15 cellular contexts compared by ENCODE assay signal in genomic region chr10:28304032-28304571, GRCh38. TPM values are rescaled to one million over a fixed set of nuclear protein-coding genes. Genes with fewer than 3 reads are reported as not detected.
DNase-seq lines count a peak whose midpoint lies in the region; ATAC-seq and TF ChIP-seq lines count a peak whose summit lies in the region.
"Had no signal": no experiment of that assay in that cellular context is flagged by ENCODE, and none has a peak within 500 bp of the region (broad histone marks: within the 10 kb centered on the region; RNA-seq: fewer than 3 reads in every experiment).

No MANE protein-coding gene starts in this region.

- H3K36me3 Mint-ChIP-seq in stimulated activated naive CD8-positive, alpha-beta T cell treated with anti-CD3 and anti-CD28 coated beads, Interleukin-15, Interleukin-2, amounts not matched to agents 100 ng/mL and 50 ng/mL, for 24 hours (ENCODE audit: low read depth), result no peaks in the 10 kb centered on the region
- no peaks in the 10 kb centered on the region for H3K36me3 Mint-ChIP-seq in WTC11
- H3K36me3 Mint-ChIP-seq in memory B cell, result no peaks in the 10 kb centered on the region

- peak overlapping the region; percentile 95 for H3K4me3 Mint-ChIP-seq in stimulated activated naive CD8-positive, alpha-beta T cell treated with anti-CD3 and anti-CD28 coated beads, Interleukin-15, Interleukin-2, amounts not matched to agents 100 ng/mL and 50 ng/mL, for 24 hours
- H3K4me3 Mint-ChIP-seq in WTC11, result peak overlapping the region; percentile 96
- H3K4me3 Mint-ChIP-seq in memory B cell, result peak overlapping the region; percentile 35

- H3K27me3 ChIP-seq in prostate gland (replicated peaks; ENCODE audit: insufficient read depth), result no peaks in the 10 kb centered on the region
- H3K27me3 ChIP-seq in spleen (replicated peaks in 1 of 7), result peaks cover 0 to 32% (median 14%) of the 10 kb centered on the region in 7 donors

- 33% methylated on average over 3 of the region's 3 CpGs for WGBS in prostate gland
- WGBS in spleen, 5 donors, result 14 to 29% (median 22%) methylated on average over 3 of the region's 3 CpGs

- CTCF ChIA-PET in WTC11 (lab: Charles Lee), result interaction anchor here (0.6 to 2.6 kb wide), 3 partner anchors 13 to 90 kb away, joined by 3 to 22 read pairs (median 6); no protein-coding TSS in a partner anchor

- no peak overlapping the region for H3K27ac ChIP-seq in prostate gland
- H3K27ac ChIP-seq in spleen, result peak overlapping the region in 4 of 8 donors; percentile 91 to 97 (median 94)
- H3K27ac ChIP-seq: SJSA1 had no signal

- peaks cover 8% of the 10 kb centered on the region for H3K27me3 Mint-ChIP-seq in stimulated activated naive CD8-positive, alpha-beta T cell treated with anti-CD3 and anti-CD28 coated beads, Interleukin-15, Interleukin-2, amounts not matched to agents 100 ng/mL and 50 ng/mL, for 24 hours
- H3K27me3 Mint-ChIP-seq in WTC11 (ENCODE audit: low read depth), result peaks cover 33% of the 10 kb centered on the region
- H3K27me3 Mint-ChIP-seq in memory B cell, result peaks cover 13% of the 10 kb centered on the region

- H3K36me3 ChIP-seq in prostate gland (no peaks in the 10 kb centered on the region), spleen (no peaks in the 10 kb centered on the region)
- H3K36me3 ChIP-seq: heart left ventricle, SJSA1 had no signal

- no peak for DNase-seq in stimulated activated naive CD8-positive, alpha-beta T cell treated with anti-CD3 and anti-CD28 coated beads, Interleukin-15, Interleukin-2, amounts not matched to agents 100 U/mL and 50 U/mL, for 24 hours
- DNase-seq in WTC11 (ENCODE audit: low spot score) (no peak), memory B cell (ENCODE audit: low spot score in 2 of 2) (no peak), prostate gland (ENCODE audit: low spot score) (no peak), UCSD-AML1 (lab: John Stamatoyannopoulos, UW; ENCODE audit: unreplicated experiment) (no peak), spleen (no peak)
- no peak for DNase-seq in activated CD8-positive, alpha-beta memory T cell treated with anti-CD3 and anti-CD28 coated beads for 24 hours
- DNase-seq: activated CD4-positive, alpha-beta T cell treated with anti-CD3 and anti-CD28 coated beads, Interleukin-2, amount 50 U/mL, for 1 hour; amygdala; heart left ventricle; Kasumi-1; NCI-H226; right cardiac atrium had no signal

- TF ChIP-seq POLR2A in prostate gland (IDR thresholded peaks at IDR 0.05), result no peak
- TF ChIP-seq POLR2A in spleen (IDR thresholded peaks at IDR 0.05), result no peak

- POLR2A ChIA-PET in WTC11 (lab: Charles Lee), result no interaction called here

- peaks cover 40% of the 10 kb centered on the region for H3K4me1 Mint-ChIP-seq in stimulated activated naive CD8-positive, alpha-beta T cell treated with anti-CD3 and anti-CD28 coated beads, Interleukin-15, Interleukin-2, amounts not matched to agents 100 ng/mL and 50 ng/mL, for 24 hours (ENCODE audit: low read depth)
- H3K4me1 Mint-ChIP-seq in WTC11 (peaks cover 21% of the 10 kb centered on the region), memory B cell (peaks cover 17% of the 10 kb centered on the region)

- H3K4me3 ChIP-seq in prostate gland (no peak overlapping the region), spleen (peak overlapping the region in 2 of 8 donors; percentile 81 to 84)

- no peak overlapping the region for H3K27ac Mint-ChIP-seq in stimulated activated naive CD8-positive, alpha-beta T cell treated with anti-CD3 and anti-CD28 coated beads, Interleukin-15, Interleukin-2, amounts not matched to agents 100 ng/mL and 50 ng/mL, for 24 hours
- no peak overlapping the region for H3K27ac Mint-ChIP-seq in WTC11
- peak overlapping the region; percentile 85 for H3K27ac Mint-ChIP-seq in memory B cell

- no peaks in the 10 kb centered on the region for H3K9me3 ChIP-seq in prostate gland
- H3K9me3 ChIP-seq in spleen, result no peaks in the 10 kb centered on the region
- H3K9me3 ChIP-seq: heart left ventricle, SJSA1 had no signal

- H3K4me1 ChIP-seq in prostate gland (replicated peaks), result no peaks in the 10 kb centered on the region
- H3K4me1 ChIP-seq in spleen, result peaks cover 5 to 58% (median 19%) of the 10 kb centered on the region in 6 donors

- no peaks in the 10 kb centered on the region for H3K9me3 Mint-ChIP-seq in stimulated activated naive CD8-positive, alpha-beta T cell treated with anti-CD3 and anti-CD28 coated beads, Interleukin-15, Interleukin-2, amounts not matched to agents 100 ng/mL and 50 ng/mL, for 24 hours
- H3K9me3 Mint-ChIP-seq in WTC11, result no peaks in the 10 kb centered on the region
- no peaks in the 10 kb centered on the region for H3K9me3 Mint-ChIP-seq in memory B cell

- TF ChIP-seq CTCF in WTC11 (IDR thresholded peaks at IDR 0.05), result no peak
- no peak for TF ChIP-seq CTCF in prostate gland (IDR thresholded peaks at IDR 0.05)
- no peak for TF ChIP-seq CTCF in spleen (IDR thresholded peaks at IDR 0.05 in 8 of 11, conservative IDR thresholded peaks at IDR 0.05 in 3 of 11)

- ATAC-seq in stimulated activated naive CD8-positive, alpha-beta T cell treated with anti-CD3 and anti-CD28 coated beads, Interleukin-15, Interleukin-2, amounts not matched to agents 100 U/mL and 50 U/mL, for 24 hours, result no peak
- ATAC-seq in WTC11, result no peak
- no peak for ATAC-seq in memory B cell (ENCODE audit: low read depth)
- ATAC-seq: heart left ventricle, right cardiac atrium had no signal

- intact Hi-C loops in prostate gland (cut with DNase I) (loop anchor here (5.0 kb wide), 1 partner anchor 557 kb away; the partner anchor contains the start of gene MKX), spleen (cut with DNase I; ENCODE audit: low total_unique reads) (loop anchor here (10.0 kb wide), 1 partner anchor 71 kb away; no protein-coding TSS in a partner anchor)

TF ChIP-seq in WTC11, 78 proteins besides CTCF, POLR2A, EP300 and RAD21 (continues in another document):
- TF ChIP-seq ZSCAN18 (CRISPR knock-in tag; IDR thresholded peaks at IDR 0.05) (no peak), TP53 (CRISPR knock-in tag; IDR thresholded peaks at IDR 0.05) (no peak), FOXP4 (CRISPR knock-in tag; IDR thresholded peaks at IDR 0.05) (no peak), ZNF425 (CRISPR knock-in tag; conservative IDR thresholded peaks at IDR 0.05) (no peak), SMAD3 (CRISPR knock-in tag; IDR thresholded peaks at IDR 0.05; ENCODE audit: borderline replicate concordance) (no peak), ZNF121 (CRISPR knock-in tag; IDR thresholded peaks at IDR 0.05) (no peak), ETV6 (CRISPR knock-in tag; IDR thresholded peaks at IDR 0.05) (no peak), ATF1 (CRISPR knock-in tag; IDR thresholded peaks at IDR 0.05) (no peak)

RNA-seq across cellular contexts. Expression of gene MPP7, which starts 1.2 kb away (rescaled TPM):
- total RNA-seq in WTC11 (2021) (7.7 to 9.8 TPM (median 9.1 TPM) in 3 replicates), prostate gland (10 to 100 TPM; 10.1 to 16.1 TPM), spleen (10 to 100 TPM in 2 of 7 donors, 1 to 10 TPM in 5; 5.1 to 11.5 (median 8.4) TPM)
- 1 to 10 TPM in 2 of 3 donors, under 1 TPM in 1; 0.48 to 1.2 (median 1.0) TPM for polyA plus RNA-seq in spleen

Comparison
In these comparisons a context has a peak if more than half of its experiments do, and no peak if none do; other contexts are left out.
1. H3K4me3 Mint-ChIP-seq: peak in every context shown above with its lines; median percentile 96 in WTC11; 95 in stimulated activated naive CD8-positive, alpha-beta T cell treated with anti-CD3 and anti-CD28 coated beads, Interleukin-15, Interleukin-2, amounts not matched to agents 100 ng/mL and 50 ng/mL, for 24 hours; 35 in memory B cell.